In the genomic region with DNA sequence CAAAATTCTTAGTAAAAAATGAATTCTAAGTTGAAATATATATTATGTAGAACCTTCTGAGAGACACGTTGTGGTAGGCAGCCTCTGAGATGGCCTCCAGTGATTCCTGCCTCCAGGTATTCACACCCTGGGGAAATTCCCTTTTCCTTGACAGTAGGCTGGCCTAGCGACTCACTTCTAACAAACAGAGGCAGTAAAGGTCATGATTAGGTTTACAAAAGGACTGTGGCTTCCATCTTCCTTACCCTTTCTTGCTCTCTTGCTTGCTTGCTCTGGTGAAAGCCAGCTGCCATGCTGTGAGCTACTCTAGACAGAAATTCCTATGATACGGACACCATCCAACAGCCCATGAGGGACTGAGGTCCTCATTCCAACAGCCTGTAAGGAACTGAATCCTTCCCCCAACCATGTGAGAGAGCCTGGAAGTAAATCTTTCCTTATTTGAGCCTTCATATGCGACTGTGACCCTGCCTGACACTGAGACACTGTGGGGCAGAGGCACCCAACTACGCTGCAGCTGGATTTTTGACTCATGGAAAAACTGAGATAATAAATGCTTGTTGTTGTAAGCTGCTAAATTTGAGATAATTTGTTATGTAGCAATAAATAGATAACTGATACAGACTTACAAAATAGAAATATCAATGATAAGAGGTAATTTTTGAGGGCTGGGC, we compare ENCODE assay signal across 25 cellular contexts. TPM values are rescaled to one million over a fixed set of nuclear protein-coding genes. Genes with fewer than 3 reads are reported as not detected.
DNase-seq lines count a peak whose midpoint lies in the region; TF ChIP-seq lines count a peak whose summit lies in the region.
"Had no signal": no experiment of that assay in that cellular context is flagged by ENCODE, and none has a peak within 500 bp of the region (broad histone marks: within the 10 kb centered on the region; RNA-seq: fewer than 3 reads in every experiment).

No MANE protein-coding gene starts in this region.

- H3K4me1 ChIP-seq in PC-9 (replicated peaks; ENCODE audit: insufficient read depth) (peaks cover 29% of the 10 kb centered on the region), neuron (ENCODE audit: insufficient read depth, low read length) (peaks cover 10% of the 10 kb centered on the region), osteoblast (ENCODE audit: insufficient read depth, low read length) (peaks cover 9% of the 10 kb centered on the region)
- H3K4me1 ChIP-seq: BE2C, lower lobe of right lung had no signal

- intact Hi-C loops in PC-9 (cut with micrococcal nuclease; ENCODE audit: unreplicated experiment): loop anchor here (5.0 kb wide), 1 partner anchor 61 kb away; no protein-coding TSS in a partner anchor

- H2AFZ ChIP-seq in PC-9 (no peak overlapping the region), neuron (ENCODE audit: low read depth, low read length) (peak overlapping the region; percentile 54), osteoblast (ENCODE audit: low read length) (no peak overlapping the region)

- 0 out of 2 replicates have a peak, but pooled peaks cover 5% of the 10 kb centered on the region for H3K79me2 ChIP-seq in PC-9 (ENCODE audit: low read depth)
- H3K79me2 ChIP-seq in osteoblast (ENCODE audit: insufficient read depth, low read length): peaks cover 70% of the 10 kb centered on the region

- TF ChIP-seq CTCF in PC-9 (conservative IDR thresholded peaks at IDR 0.05) (no peak), epithelial cell of esophagus (IDR thresholded peaks at IDR 0.05; ENCODE audit: insufficient read depth, low read depth, low read length, missing control alignments) (no peak), osteoblast (IDR thresholded peaks at IDR 0.05; ENCODE audit: extremely low read depth, low read depth, low read length) (no peak)

- 0 out of 2 replicates have a peak, but pooled peaks cover 4% of the 10 kb centered on the region for H3K36me3 ChIP-seq in PC-9 (ENCODE audit: low read depth)
- H3K36me3 ChIP-seq in neuron (ENCODE audit: insufficient read depth, low read length): no peaks in the 10 kb centered on the region
- H3K36me3 ChIP-seq in osteoblast (ENCODE audit: insufficient read depth, low read length): no peaks in the 10 kb centered on the region
- H3K36me3 ChIP-seq: BE2C, lower lobe of right lung, transverse colon had no signal

- CTCF ChIA-PET in PC-9 (lab: Charles Lee): no interaction called here

- H4K20me1 ChIP-seq in PC-9 (ENCODE audit: insufficient read depth) (no peaks in the 10 kb centered on the region), osteoblast (ENCODE audit: insufficient read depth, low read length) (peaks cover 5% of the 10 kb centered on the region)

- DNase-seq in DMS53 (lab: John Stamatoyannopoulos, UW): peak; percentile 28
- DNase-seq in DMS53 treated with DMSO at 0.1 percent for 48 hours (lab: John Stamatoyannopoulos, UW; ENCODE audit: unreplicated experiment): no peak
- DNase-seq in PC-9: peak in 1 of 2 experiments; percentile 55
- peak; percentile 58 for DNase-seq in epithelial cell of esophagus (ENCODE audit: low read depth)
- DNase-seq in kidney glomerular epithelial cell (lab: John Stamatoyannopoulos, UW): no peak
- DNase-seq in stimulated activated CD4-positive, alpha-beta T cell treated with anti-CD3 and anti-CD28 coated beads, Interleukin-4, amount 100 ng/mL, for 1 hour: no peak
- DNase-seq in osteoblast (ENCODE audit: insufficient read length, low spot score, missing footprints): no peak
- DNase-seq: activated naive CD4-positive, alpha-beta T cell treated with anti-CD3 and anti-CD28 coated beads for 36 hours; activated T-cell treated with anti-CD3 and anti-CD28 coated beads for 4 hours; BE2C; Caco-2; effector memory CD4-positive, alpha-beta T cell; head of caudate nucleus; immature natural killer cell; KBM-7; lower lobe of right lung; naive B cell; NCI-H2081; NCI-H446 treated with DMSO at 0.1 percent for 48 hours; NK-92 treated with Interleukin-12 subunit alpha and Interleukin-12 subunit beta, amount 100 ng/mL, for 24 hours; stimulated activated naive B cell treated with anti-CD40 and anti-IgM and Interleukin-4, amounts not matched to agents 10 μg/mL and 1 μg/mL and 100 μg/mL, for 72 hours; transverse colon had no signal

- H3K4me3 ChIP-seq in PC-9: no peak overlapping the region
- H3K4me3 ChIP-seq in epithelial cell of esophagus (ENCODE audit: low read length): no peak overlapping the region
- no peak overlapping the region for H3K4me3 ChIP-seq in neuron (ENCODE audit: low read length)
- H3K4me3 ChIP-seq in osteoblast (ENCODE audit: insufficient read depth, low read length): no peak overlapping the region
- H3K4me3 ChIP-seq: lower lobe of right lung, transverse colon had no signal

- no TSS peak for BruUV-seq in PC-9 (replicated peaks; lab: Mats Ljungman, UMichigan)

- H3K9me3 ChIP-seq in PC-9 (ENCODE audit: insufficient read depth, low read depth) (no peaks in the 10 kb centered on the region), neuron (ENCODE audit: low read length) (peaks cover 2% of the 10 kb centered on the region), osteoblast (ENCODE audit: low read depth, low read length) (no peaks in the 10 kb centered on the region)
- H3K9me3 ChIP-seq: BE2C, Caco-2, lower lobe of right lung, transverse colon had no signal

- H3K27me3 ChIP-seq in PC-9 (ENCODE audit: insufficient read depth, low read depth) (no peaks in the 10 kb centered on the region), neuron (ENCODE audit: insufficient read depth, low read length) (no peaks in the 10 kb centered on the region), osteoblast (ENCODE audit: insufficient read depth, low read length) (no peaks in the 10 kb centered on the region)
- H3K27me3 ChIP-seq: BE2C, transverse colon had no signal

- H3K4me2 ChIP-seq in PC-9 (peak overlapping the region; percentile 49), osteoblast (ENCODE audit: insufficient read depth, low read length) (no peak overlapping the region)

- no peak overlapping the region for H3K27ac ChIP-seq in PC-9
- H3K27ac ChIP-seq in osteoblast (ENCODE audit: low read depth, low read length): no peak overlapping the region
- H3K27ac ChIP-seq: 22Rv1, HL-60, lower lobe of right lung, transverse colon had no signal

- H3F3A ChIP-seq in PC-9 (ENCODE audit: insufficient read depth, low read depth): peaks cover 22% of the 10 kb centered on the region

- H3K9me2 ChIP-seq in PC-9 (ENCODE audit: insufficient read depth): no peaks in the 10 kb centered on the region

- POLR2A ChIA-PET in PC-9 (lab: Charles Lee; ENCODE audit: unreplicated experiment): interaction anchor here (0.6 kb wide), 1 partner anchor 8 kb away, joined by 19 read pairs; no protein-coding TSS in a partner anchor

RNA-seq across cellular contexts. Expression of a gene that starts 32.7 kb away (rescaled TPM):
- total RNA-seq in PC-9 (2021): 27.3 and 31.4 TPM in 2 replicates
- 24.6 and 26.5 TPM in 2 replicates for total RNA-seq in osteoblast

Comparison
In these comparisons a context has a peak if more than half of its experiments do, and no peak if none do; other contexts are left out.
1. DNase-seq: peak in DMS53 (single experiment) and epithelial cell of esophagus (single experiment); none in DMS53 treated with DMSO at 0.1 percent for 48 hours (single experiment), kidney glomerular epithelial cell (single experiment), stimulated activated CD4-positive, alpha-beta T cell treated with anti-CD3 and anti-CD28 coated beads, Interleukin-4, amount 100 ng/mL, for 1 hour (single experiment) and osteoblast (single experiment).